8 cellular contexts compared by ENCODE assay signal in the genomic region with DNA sequence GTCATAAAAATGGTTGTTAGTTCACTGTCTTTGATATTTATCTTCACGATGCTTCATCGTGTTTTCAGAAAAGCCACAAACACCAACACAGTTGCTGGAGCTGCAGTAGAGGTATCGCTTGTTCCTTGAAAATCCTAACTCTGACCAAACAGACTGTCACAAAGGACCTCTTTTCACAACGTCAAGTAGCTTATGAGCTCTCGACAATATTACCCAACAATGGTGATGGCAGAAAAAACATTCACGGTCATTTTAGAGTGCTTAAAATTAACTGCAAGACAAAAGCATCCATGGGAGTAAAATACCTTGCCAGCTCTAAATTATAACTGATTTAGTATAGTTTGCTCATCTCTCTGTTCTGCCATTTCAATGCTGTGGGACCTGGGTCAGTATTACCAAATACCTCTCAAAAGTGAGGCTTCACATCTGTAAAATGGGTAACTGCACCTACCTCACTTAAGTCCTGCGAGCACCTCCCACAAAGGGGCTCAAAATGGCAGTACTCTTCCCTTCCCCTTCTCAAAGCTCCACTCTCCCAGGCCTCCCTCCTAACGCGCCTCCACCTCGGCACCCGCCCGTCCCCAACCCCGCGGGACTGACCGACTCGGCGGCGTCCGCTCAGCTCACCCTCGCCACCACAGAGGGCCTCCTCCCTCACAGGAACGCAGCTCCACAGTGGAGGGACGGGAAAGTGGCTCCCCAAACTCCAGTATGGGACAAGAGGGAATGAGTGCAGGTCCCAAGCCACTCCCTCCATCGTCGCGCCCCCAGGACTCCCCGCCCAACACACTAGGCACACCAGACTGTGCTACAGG. TPM values are rescaled to one million over a fixed set of nuclear protein-coding genes. Genes with fewer than 3 reads are reported as not detected.
A peak's percentile ranks its signal among the peaks of the same experiment; 100 is the strongest.
DNase-seq lines count a peak whose midpoint lies in the region; ATAC-seq, FAIRE-seq and TF ChIP-seq lines count a peak whose summit lies in the region.

No MANE protein-coding gene starts in this region.

- peak; percentile 15; the same call in 1 of the 2 replicates for TF ChIP-seq EP300 in Ishikawa (IDR thresholded peaks at IDR 0.05; ENCODE audit: borderline replicate concordance)

- peaks cover 0 to 30% (median 16%) of the 10 kb centered on the region in 7 donors for H3K27me3 ChIP-seq in heart right ventricle
- peaks cover 0 to 31% (median 13%) of the 10 kb centered on the region in 3 donors for H3K27me3 ChIP-seq in psoas muscle (ENCODE audit: insufficient read depth in 3 of 3, low read length in 2 of 3)

- H3K9me3 ChIP-seq in heart right ventricle (no peaks in the 10 kb centered on the region), psoas muscle (no peaks in the 10 kb centered on the region)

- DNase-seq in GM12891 (ENCODE audit: insufficient read length, low spot score) = peak; percentile 44
- DNase-seq in activated naive CD8-positive, alpha-beta T cell treated with anti-CD3 and anti-CD28 coated beads, Interleukin-2, amount 10 ng/mL, durations not matched to agents 7 days and 5 days = no peak
- DNase-seq in heart right ventricle = peak; percentile 12 to 20
- DNase-seq in psoas muscle = no peak
- DNase-seq in DMS153 (lab: John Stamatoyannopoulos, UW) = no peak
- DNase-seq in activated gamma-delta T cell treated with Interleukin-2 at 50 U/mL for 16 hours = no peak

- no peaks in the 10 kb centered on the region for H3K9me3 Mint-ChIP-seq in activated naive CD8-positive, alpha-beta T cell treated with anti-CD3 and anti-CD28 coated beads, Interleukin-2, amount 10 ng/mL, durations not matched to agents 7 days and 5 days

- POLR2A ChIA-PET in activated naive CD8-positive, alpha-beta T cell treated with anti-CD3 and anti-CD28 coated beads, Interleukin-2, amount 10 ng/mL, durations not matched to agents 7 days and 5 days (lab: Charles Lee) = interaction anchor here (0.5 to 8.1 kb wide), 17 partner anchors 10 to 1647 kb away, joined by 3 to 86 read pairs (median 6); a partner anchor contains a TSS

- peak overlapping the region in 1 of 10 donors; percentile 84 for H3K27ac ChIP-seq in heart right ventricle
- H3K27ac ChIP-seq in psoas muscle = no peak overlapping the region

- peak; percentile 61 for FAIRE-seq in GM12891 (lab: Jason Lieb, UNC)

- peak overlapping the region; percentile 97 for H3K4me3 Mint-ChIP-seq in activated naive CD8-positive, alpha-beta T cell treated with anti-CD3 and anti-CD28 coated beads, Interleukin-2, amount 10 ng/mL, durations not matched to agents 7 days and 5 days

- H3K36me3 Mint-ChIP-seq in activated naive CD8-positive, alpha-beta T cell treated with anti-CD3 and anti-CD28 coated beads, Interleukin-2, amount 10 ng/mL, durations not matched to agents 7 days and 5 days = peaks cover 26% of the 10 kb centered on the region

- 2 to 6% methylated on average over 26 of the region's 26 CpGs for WGBS in heart right ventricle, 2 donors
- 3 to 5% (median 5%) methylated on average over 26 of the region's 26 CpGs for WGBS in psoas muscle, 3 donors

- peaks cover 2% of the 10 kb centered on the region for H3K27me3 Mint-ChIP-seq in activated naive CD8-positive, alpha-beta T cell treated with anti-CD3 and anti-CD28 coated beads, Interleukin-2, amount 10 ng/mL, durations not matched to agents 7 days and 5 days

- intact Hi-C loops in heart right ventricle (cut with DNase I) = no loop called here
- intact Hi-C loops in psoas muscle (cut with DNase I) = no loop called here

- peak overlapping the region; percentile 99 for H3K27ac Mint-ChIP-seq in activated naive CD8-positive, alpha-beta T cell treated with anti-CD3 and anti-CD28 coated beads, Interleukin-2, amount 10 ng/mL, durations not matched to agents 7 days and 5 days

- ATAC-seq in GM21576 (IDR thresholded peaks at IDR 0.05; ENCODE audit: unreplicated experiment) = peak; percentile 41
- peak; percentile 46 for ATAC-seq in activated naive CD8-positive, alpha-beta T cell treated with anti-CD3 and anti-CD28 coated beads, Interleukin-2, amount 10 ng/mL, durations not matched to agents 7 days and 5 days (ENCODE audit: low read depth)
- ATAC-seq in heart right ventricle = peak; percentile 24 to 62 (median 42)
- ATAC-seq in psoas muscle = peak; percentile 7 to 33 (median 20)

- H3K4me1 ChIP-seq in heart right ventricle (peaks cover 0 to 31% (median 15%) of the 10 kb centered on the region in 9 donors), psoas muscle (peaks cover 9% of the 10 kb centered on the region)

- no peak for TF ChIP-seq RAD21 in Ishikawa (IDR thresholded peaks at IDR 0.05; ENCODE audit: low read depth)

- peaks cover 28% of the 10 kb centered on the region for H3K4me1 Mint-ChIP-seq in activated naive CD8-positive, alpha-beta T cell treated with anti-CD3 and anti-CD28 coated beads, Interleukin-2, amount 10 ng/mL, durations not matched to agents 7 days and 5 days

- TF ChIP-seq CTCF in heart right ventricle (IDR thresholded peaks at IDR 0.05) (no peak), psoas muscle (IDR thresholded peaks at IDR 0.05) (no peak)

- TF ChIP-seq POLR2A in GM12891 (IDR thresholded peaks at IDR 0.05; ENCODE audit: low read depth, low read length) = no peak

- peak overlapping the region; percentile 23 to 68 (median 49) for H3K4me3 ChIP-seq in heart right ventricle
- H3K4me3 ChIP-seq in psoas muscle = peak overlapping the region; percentile 58

- peaks cover 0 to 8% (median 0%) of the 10 kb centered on the region in 9 donors for H3K36me3 ChIP-seq in heart right ventricle
- no peaks in the 10 kb centered on the region for H3K36me3 ChIP-seq in psoas muscle (ENCODE audit: insufficient read depth in 1 of 2, low read depth in 1 of 2)

TF ChIP-seq in GM12891, 5 proteins besides CTCF, POLR2A, EP300 and RAD21:
- TF ChIP-seq TAF1 (IDR thresholded peaks at IDR 0.05; ENCODE audit: low read depth, low read length) (peak; percentile 38; the same call in 1 of the 2 replicates), POLR2AphosphoS5 (IDR thresholded peaks at IDR 0.05; ENCODE audit: low read depth, low read length) (no peak; the same call in 1 of the 2 replicates)

TF ChIP-seq in Ishikawa, 13 proteins besides CTCF, POLR2A, EP300 and RAD21:
- peak; percentile 69 for TF ChIP-seq TAF1 (IDR thresholded peaks at IDR 0.05; ENCODE audit: low read depth)
- TF ChIP-seq YY1 (IDR thresholded peaks at IDR 0.05; ENCODE audit: low read depth) = 0 out of 2 replicates have a peak, but pooled peaks have one; percentile 16
- no peak for TF ChIP-seq TEAD4 (IDR thresholded peaks at IDR 0.05)

RNA-seq across cellular contexts. Expression of a gene that starts 0.5 kb away (rescaled TPM):
- 6.4 TPM for polyA plus RNA-seq in GM12891 (2012; ENCODE audit: low read depth, missing spikeins)
- 10 to 100 TPM; 40.7 to 43.5 TPM for total RNA-seq in activated naive CD8-positive, alpha-beta T cell treated with anti-CD3 and anti-CD28 coated beads, Interleukin-2, amount 10 ng/mL, durations not matched to agents 7 days and 5 days
- total RNA-seq in heart right ventricle = 1 to 10 TPM in 1 of 10 donors, under 1 TPM in 8, not detected in 1; 0.10 to 2.8 (median 0.60) TPM
- under 1 TPM; 0.15 to 0.25 TPM for polyA plus RNA-seq in heart right ventricle
- total RNA-seq in psoas muscle = under 1 TPM; 0.20 to 0.81 (median 0.31) TPM
- under 1 TPM; 0.05 to 0.21 (median 0.07) TPM for polyA plus RNA-seq in psoas muscle

RNA-seq across cellular contexts. Expression of a gene that starts 49.6 kb away (rescaled TPM):
- polyA plus RNA-seq in GM12891 (2012; ENCODE audit: low read depth, missing spikeins) = 55.3 TPM
- 100 to 1,000 TPM; 187 to 189 TPM for total RNA-seq in activated naive CD8-positive, alpha-beta T cell treated with anti-CD3 and anti-CD28 coated beads, Interleukin-2, amount 10 ng/mL, durations not matched to agents 7 days and 5 days
- total RNA-seq in heart right ventricle (10 to 100 TPM; 10.6 to 36.2 (median 17.3) TPM), psoas muscle (10 to 100 TPM in 1 of 4 donors, 1 to 10 TPM in 3; 6.9 to 17.3 (median 9.0) TPM)
- polyA plus RNA-seq in heart right ventricle (10 to 100 TPM in 1 of 2 donors, 1 to 10 TPM in 1; 8.9 to 38.6 TPM), psoas muscle (1 to 10 TPM; 6.9 to 8.6 (median 8.6) TPM)

RNA-seq across cellular contexts. Expression of a gene that starts 50.0 kb away (rescaled TPM):
- 7.9 TPM for polyA plus RNA-seq in GM12891 (2012; ENCODE audit: low read depth, missing spikeins)
- total RNA-seq in activated naive CD8-positive, alpha-beta T cell treated with anti-CD3 and anti-CD28 coated beads, Interleukin-2, amount 10 ng/mL, durations not matched to agents 7 days and 5 days = 10 to 100 TPM; 27.9 to 29.2 TPM
- total RNA-seq in heart right ventricle = 10 to 100 TPM in 9 of 10 donors, 1 to 10 TPM in 1; 6.9 to 16.3 (median 14.4) TPM
- polyA plus RNA-seq in heart right ventricle = 10 to 100 TPM in 1 of 2 donors, 1 to 10 TPM in 1; 5.3 to 14.4 TPM
- 1 to 10 TPM; 3.9 to 8.2 (median 5.3) TPM for total RNA-seq in psoas muscle
- 1 to 10 TPM; 2.1 to 3.7 (median 2.5) TPM for polyA plus RNA-seq in psoas muscle

Comparison
In these comparisons a context has a peak if more than half of its experiments do, and no peak if none do; other contexts are left out.
1. DNase-seq: peak in GM12891 (single experiment) and heart right ventricle (2 of 2); none in activated naive CD8-positive, alpha-beta T cell treated with anti-CD3 and anti-CD28 coated beads, Interleukin-2, amount 10 ng/mL, durations not matched to agents 7 days and 5 days (single experiment), psoas muscle (0 of 2), DMS153 (single experiment) and activated gamma-delta T cell treated with Interleukin-2 at 50 U/mL for 16 hours (single experiment).
2. RNA of a gene that starts 0.5 kb away (total RNA-seq): 40.7 to 43.5 TPM in activated naive CD8-positive, alpha-beta T cell treated with anti-CD3 and anti-CD28 coated beads, Interleukin-2, amount 10 ng/mL, durations not matched to agents 7 days and 5 days; 0.10 to 2.8 TPM in heart right ventricle and 0.20 to 0.81 TPM in psoas muscle; every median in the first group is over 10 times any median in the second.
3. RNA of a gene that starts 49.6 kb away (total RNA-seq): 187 to 189 TPM in activated naive CD8-positive, alpha-beta T cell treated with anti-CD3 and anti-CD28 coated beads, Interleukin-2, amount 10 ng/mL, durations not matched to agents 7 days and 5 days; 10.6 to 36.2 TPM in heart right ventricle and 6.9 to 17.3 TPM in psoas muscle; every median in the first group is over 4 times any median in the second.
4. Peak in every context shown above with its lines, with median percentiles within 50 percentile points of each other: ATAC-seq.